Comparison of ENCODE assay signal across 1 cellular context in genomic region chr2:9315280-9315847, GRCh38.
TF ChIP-seq lines count a peak whose summit lies in the region.

No MANE protein-coding gene starts in this region.

TF ChIP-seq in GM23338, 12 proteins besides CTCF, POLR2A, EP300 and RAD21:
- TF ChIP-seq ZNF462 (CRISPR knock-in tag; IDR thresholded peaks at IDR 0.05) (no peak), ETS1 (IDR thresholded peaks at IDR 0.05) (no peak), EZH2phosphoT487 (IDR thresholded peaks at IDR 0.05; ENCODE audit: unreplicated experiment) (no peak), NANOG (IDR thresholded peaks at IDR 0.05; ENCODE audit: borderline replicate concordance) (no peak), REST (IDR thresholded peaks at IDR 0.05; ENCODE audit: unreplicated experiment) (no peak), JUNB (IDR thresholded peaks at IDR 0.05; ENCODE audit: unreplicated experiment) (no peak)
